ENCODE assay signal across 8 cellular contexts in the genomic region with DNA sequence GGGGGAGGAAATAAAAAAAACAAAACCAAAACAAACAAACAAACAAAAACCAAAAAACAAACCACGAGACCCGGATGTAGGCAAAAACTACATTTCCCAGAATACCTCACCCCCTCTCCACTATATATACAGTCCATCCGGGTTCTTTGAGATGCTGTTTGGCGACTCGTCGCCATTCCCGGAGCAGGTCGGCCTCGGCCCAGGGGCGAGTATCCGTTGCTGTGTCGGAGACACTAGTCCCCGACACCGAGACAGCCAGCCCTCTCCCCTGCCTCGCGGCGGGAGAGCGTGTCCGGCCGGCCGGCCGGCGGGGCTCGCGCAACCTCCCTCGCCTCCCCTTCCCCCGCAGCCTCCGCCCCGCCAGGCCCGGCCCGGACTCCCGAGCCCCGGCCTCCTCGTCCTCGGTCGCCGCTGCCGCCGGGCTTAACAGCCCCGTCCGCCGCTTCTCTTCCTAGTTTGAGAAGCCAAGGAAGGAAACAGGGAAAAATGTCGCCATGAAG. TPM values are rescaled to one million over a fixed set of nuclear protein-coding genes. Genes with fewer than 3 reads are reported as not detected.
DNase-seq lines count a peak whose midpoint lies in the region; ATAC-seq and TF ChIP-seq lines count a peak whose summit lies in the region.

RNF10 (plus strand) TSS at position 154 of the 500 bp plus-strand sequence. CDS start 456 bp downstream, outside the sequence.

- H4K20me1 ChIP-seq in DND-41 (ENCODE audit: insufficient read depth, low read length): peaks cover 45% of the 10 kb centered on the region
- peaks cover 33% of the 10 kb centered on the region for H4K20me1 ChIP-seq in GM23338 (replicated peaks; ENCODE audit: insufficient read depth)

- H3K4me3 Mint-ChIP-seq in GM23338 (peak within 1 kb of the TSS; percentile 94), nephron (peak within 1 kb of the TSS; percentile 94 to 97 (median 97))
- H3K4me3 Mint-ChIP-seq in stimulated activated naive CD8-positive, alpha-beta T cell treated with anti-CD3 and anti-CD28 coated beads, Interleukin-15, amount 100 ng/mL, for 72 hours: peak within 1 kb of the TSS; percentile 95 to 99

- H3K36me3 Mint-ChIP-seq in GM23338 (ENCODE audit: low read depth) (peaks cover 18% of the 10 kb centered on the region; the same call in 2 of the 3 replicates), nephron (ENCODE audit: low read depth) (peaks cover 21% of the 10 kb centered on the region)

- no peaks in the 10 kb centered on the region for H3K9me3 Mint-ChIP-seq in GM23338
- no peaks in the 10 kb centered on the region for H3K9me3 Mint-ChIP-seq in nephron
- H3K9me3 Mint-ChIP-seq in stimulated activated naive CD8-positive, alpha-beta T cell treated with anti-CD3 and anti-CD28 coated beads, Interleukin-15, amount 100 ng/mL, for 72 hours: no peaks in the 10 kb centered on the region

- H3K27ac Mint-ChIP-seq in GM23338 (peak within 1 kb of the TSS; percentile 89), nephron (peak within 1 kb of the TSS; percentile 90 to 97 (median 97))
- H3K27ac Mint-ChIP-seq in stimulated activated naive CD8-positive, alpha-beta T cell treated with anti-CD3 and anti-CD28 coated beads, Interleukin-15, amount 100 ng/mL, for 72 hours: peak within 1 kb of the TSS; percentile 98 to 100

- H3F3A ChIP-seq in GM23338 (replicated peaks; ENCODE audit: low read depth): peaks cover 2% of the 10 kb centered on the region; the same call in 1 of the 2 replicates

- TF ChIP-seq CTCF in DND-41 (IDR thresholded peaks at IDR 0.05; ENCODE audit: borderline replicate concordance, extremely low read depth, low read length, poor library complexity, severe bottlenecking) (no peak), GM23338 (conservative IDR thresholded peaks at IDR 0.05; ENCODE audit: low read depth in 2 of 2) (no peak), fibroblast of villous mesenchyme (IDR thresholded peaks at IDR 0.05; ENCODE audit: insufficient read depth, low read depth, low read length) (no peak), nephron (IDR thresholded peaks at IDR 0.05; ENCODE audit: unreplicated experiment in 3 of 3) (no peak)

- no peaks in the 10 kb centered on the region for H3K9me3 ChIP-seq in DND-41 (ENCODE audit: insufficient read depth, low read length, severe bottlenecking)
- H3K9me3 ChIP-seq in MG63: no peaks in the 10 kb centered on the region

- H3K79me2 ChIP-seq in DND-41 (ENCODE audit: insufficient read depth, low read length): peaks cover 54% of the 10 kb centered on the region
- peaks cover 48% of the 10 kb centered on the region for H3K79me2 ChIP-seq in GM23338 (replicated peaks; ENCODE audit: insufficient read depth)

- ATAC-seq in DND-41 (ENCODE audit: insufficient read depth, low read depth) (peak; percentile 81), GM23338 (peak; percentile 85)
- ATAC-seq in stimulated activated naive CD8-positive, alpha-beta T cell treated with anti-CD3 and anti-CD28 coated beads, Interleukin-15, amount 100 ng/mL, for 72 hours: peak; percentile 83

- H3K27me3 ChIP-seq in DND-41 (ENCODE audit: insufficient read depth, low read length, poor library complexity) (no peaks in the 10 kb centered on the region), GM23338 (ENCODE audit: insufficient read depth) (no peaks in the 10 kb centered on the region), MG63 (no peaks in the 10 kb centered on the region)

- H2AFZ ChIP-seq in DND-41 (ENCODE audit: low read depth, low read length) (peak within 1 kb of the TSS; percentile 91), GM23338 (peak within 1 kb of the TSS; percentile 91)

- H3K4me3 ChIP-seq in DND-41 (ENCODE audit: low read depth in 1 of 2, low read length in 2 of 2) (peak within 1 kb of the TSS; percentile 29 to 72), GM23338 (peak within 1 kb of the TSS; percentile 86), MG63 (peak within 1 kb of the TSS; percentile 83), fibroblast of villous mesenchyme (ENCODE audit: low read depth, low read length) (peak within 1 kb of the TSS; percentile 88)

- H3K27me3 Mint-ChIP-seq in GM23338 (ENCODE audit: insufficient read depth, low read depth, poor library complexity): peaks cover 5% of the 10 kb centered on the region
- H3K27me3 Mint-ChIP-seq in nephron (ENCODE audit: low read depth): no peaks in the 10 kb centered on the region
- no peaks in the 10 kb centered on the region for H3K27me3 Mint-ChIP-seq in stimulated activated naive CD8-positive, alpha-beta T cell treated with anti-CD3 and anti-CD28 coated beads, Interleukin-15, amount 100 ng/mL, for 72 hours

- H3K9me2 ChIP-seq in GM23338 (ENCODE audit: insufficient read depth): no peaks in the 10 kb centered on the region

- peak within 1 kb of the TSS; percentile 64 for H3K4me2 ChIP-seq in DND-41 (ENCODE audit: insufficient read depth, low read length)
- H3K4me2 ChIP-seq in GM23338: peak within 1 kb of the TSS; percentile 85

- DNase-seq in DND-41 (peak; percentile 78), GM23338 (ENCODE audit: low spot score) (peak; percentile 95), MG63 (peak; percentile 55), SIG-M5 (lab: John Stamatoyannopoulos, UW) (peak; percentile 51), activated gamma-delta T cell treated with Interleukin-2 at 50 U/mL for 16 hours (peak; percentile 70), fibroblast of villous mesenchyme (ENCODE audit: low read depth) (peak; percentile 90)
- peak; percentile 75 to 77 for DNase-seq in stimulated activated naive CD8-positive, alpha-beta T cell treated with anti-CD3 and anti-CD28 coated beads, Interleukin-15, amount 100 ng/mL, for 72 hours

- peaks cover 35% of the 10 kb centered on the region for H3K4me1 Mint-ChIP-seq in GM23338
- H3K4me1 Mint-ChIP-seq in nephron: peaks cover 50% of the 10 kb centered on the region
- peaks cover 57% of the 10 kb centered on the region for H3K4me1 Mint-ChIP-seq in stimulated activated naive CD8-positive, alpha-beta T cell treated with anti-CD3 and anti-CD28 coated beads, Interleukin-15, amount 100 ng/mL, for 72 hours

- H3K27ac ChIP-seq in DND-41 (ENCODE audit: low read length): peak within 1 kb of the TSS; percentile 83
- H3K27ac ChIP-seq in GM23338 (ENCODE audit: low read depth): peak within 1 kb of the TSS; percentile 72

- H3K9ac ChIP-seq in DND-41 (ENCODE audit: low read depth, low read length): peak within 1 kb of the TSS; percentile 80

- H3K4me1 ChIP-seq in DND-41 (ENCODE audit: insufficient read depth, low read length) (peaks cover 55% of the 10 kb centered on the region), GM23338 (ENCODE audit: insufficient read depth) (peaks cover 44% of the 10 kb centered on the region)

- peaks cover 34% of the 10 kb centered on the region for H3K36me3 ChIP-seq in DND-41 (ENCODE audit: insufficient read depth, low read length)
- H3K36me3 ChIP-seq in GM23338 (ENCODE audit: insufficient read depth): no peaks in the 10 kb centered on the region
- peaks cover 31% of the 10 kb centered on the region for H3K36me3 ChIP-seq in MG63

RNA-seq across cellular contexts. Expression of gene RNF10, which starts in this region (rescaled TPM):
- 90.4 and 113 TPM in 2 replicates for total RNA-seq in GM23338 (2014; rRNA removed; shearing (Covaris generic))
- 149 and 154 TPM in 2 replicates for polyA plus RNA-seq in GM23338 (2016; fragmentation: Nextera tagmentation; extraction: Ambion mirVana)
- 64.1 and 102 TPM in 2 replicates for total RNA-seq in MG63 (2014; rRNA removed; shearing (Covaris generic); ENCODE audit: low replicate concordance)
- total RNA-seq in fibroblast of villous mesenchyme: 127 and 175 TPM in 2 replicates

Comparison
In these comparisons a context has a peak if more than half of its experiments do, and no peak if none do; other contexts are left out.
1. Peak in every context shown above with its lines: DNase-seq, ATAC-seq, H3K4me3 ChIP-seq and H3K27ac ChIP-seq.